Comparison of ENCODE assay signal across 12 cellular contexts in the genomic region with DNA sequence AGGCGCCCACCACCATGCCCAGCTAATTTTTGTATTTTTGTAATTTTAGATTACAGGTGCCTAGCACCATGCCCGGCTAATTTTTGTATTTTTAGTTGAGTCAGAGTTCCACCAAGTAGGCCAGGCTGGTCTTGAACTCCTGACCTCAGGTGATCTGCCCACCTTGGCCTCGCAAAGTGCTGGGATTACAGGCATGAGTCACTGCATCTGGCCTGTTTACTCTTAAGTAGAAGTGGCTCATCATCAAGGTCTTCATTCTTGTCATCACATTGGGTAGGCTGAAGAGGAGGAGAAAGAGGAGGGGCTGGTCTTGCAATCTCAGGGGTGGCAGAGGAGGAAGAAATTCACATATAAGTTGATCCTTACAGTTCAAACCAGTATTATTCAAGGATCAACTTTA.
A peak's percentile ranks its signal among the peaks of the same experiment; 100 is the strongest.
DNase-seq lines count a peak whose midpoint lies in the region; ATAC-seq and TF ChIP-seq lines count a peak whose summit lies in the region.
"Had no signal": no experiment of that assay in that cellular context is flagged by ENCODE, and none has a peak within 500 bp of the region (broad histone marks: within the 10 kb centered on the region; RNA-seq: fewer than 3 reads in every experiment).

No MANE protein-coding gene starts in this region.

- H3K56ac ChIP-seq in IMR-90 (ENCODE audit: extremely low read depth, insufficient read depth, low read length) = no peak overlapping the region

- no peak overlapping the region for H2BK120ac ChIP-seq in IMR-90 (ENCODE audit: low read depth, low read length)

- H2BK20ac ChIP-seq in IMR-90 (ENCODE audit: low read depth, low read length) = no peak overlapping the region

- no peak overlapping the region for H3K4me2 ChIP-seq in IMR-90 (ENCODE audit: low read depth, low read length)

- H3K4me3 ChIP-seq in IMR-90 (ENCODE audit: insufficient read depth, low read depth, low read length) = no peak overlapping the region

- no peaks in the 10 kb centered on the region for H3K9me1 ChIP-seq in IMR-90 (ENCODE audit: insufficient read depth, low read length)

- no peak overlapping the region for H2BK5ac ChIP-seq in IMR-90 (ENCODE audit: low read depth, low read length, poor library complexity, severe bottlenecking)

- no peak overlapping the region for H4K8ac ChIP-seq in IMR-90 (ENCODE audit: low read depth in 2 of 2, low read length in 2 of 2)

- no peak for TF ChIP-seq POLR2A in IMR-90 (IDR thresholded peaks at IDR 0.05; ENCODE audit: low read depth, low read length)

- H2AFZ ChIP-seq in IMR-90 (replicated peaks; ENCODE audit: low read length, poor library complexity) = no peak overlapping the region

- H3K27me3 Mint-ChIP-seq in activated CD4-positive, alpha-beta memory T cell treated with anti-CD3 and anti-CD28 coated beads for 36 hours = no peaks in the 10 kb centered on the region
- H3K27me3 Mint-ChIP-seq in activated CD4-positive, alpha-beta memory T cell treated with anti-CD3 and anti-CD28 coated beads, Interleukin-2, amount 10 ng/mL, durations not matched to agents 7 days and 5 days = no peaks in the 10 kb centered on the region
- no peaks in the 10 kb centered on the region for H3K27me3 Mint-ChIP-seq in naive thymus-derived CD8-positive, alpha-beta T cell

- H4K20me1 ChIP-seq in IMR-90 (ENCODE audit: insufficient read depth, low read length) = no peaks in the 10 kb centered on the region

- H3K4ac ChIP-seq in IMR-90 (ENCODE audit: low read depth, low read length) = no peak overlapping the region

- no peak overlapping the region for H3K4me3 Mint-ChIP-seq in activated CD4-positive, alpha-beta memory T cell treated with anti-CD3 and anti-CD28 coated beads for 36 hours
- H3K4me3 Mint-ChIP-seq in activated CD4-positive, alpha-beta memory T cell treated with anti-CD3 and anti-CD28 coated beads, Interleukin-2, amount 10 ng/mL, durations not matched to agents 7 days and 5 days = no peak overlapping the region
- peak overlapping the region in 4 of 10 donors; percentile 10 to 34 (median 20) for H3K4me3 Mint-ChIP-seq in naive thymus-derived CD8-positive, alpha-beta T cell

- no peak overlapping the region for H3K9ac ChIP-seq in IMR-90 (ENCODE audit: low read depth, low read length)

- no peak overlapping the region for H2BK15ac ChIP-seq in IMR-90 (ENCODE audit: low read depth, low read length)

- H3K23ac ChIP-seq in IMR-90 (ENCODE audit: low read depth, low read length) = no peak overlapping the region

- TF ChIP-seq CTCF in IMR-90 (conservative IDR thresholded peaks at IDR 0.05; ENCODE audit: low read depth, low read length) = no peak

- no TSS peak for BruUV-seq in IMR-90 (replicated peaks; lab: Mats Ljungman, UMichigan)

- no peak overlapping the region for H4K5ac ChIP-seq in IMR-90 (ENCODE audit: low read depth, low read length)

- H3K27ac ChIP-seq in IMR-90 (ENCODE audit: insufficient read depth, low read length) = no peak overlapping the region
- H3K27ac ChIP-seq: foreskin keratinocyte had no signal

- WGBS in IMR-90 (ENCODE audit: extremely low coverage in 2 of 2, insufficient read length in 1 of 2), 2 experiments = no CpG with 5 or more reads among the region's 3 CpGs

- H3K4me1 ChIP-seq in IMR-90 (ENCODE audit: control insufficient read depth, insufficient read depth, low read length) = peaks cover 5% of the 10 kb centered on the region; the same call in 1 of the 2 replicates
- H3K4me1 ChIP-seq: foreskin keratinocyte had no signal

- H2AK5ac ChIP-seq in IMR-90 (ENCODE audit: low read depth, low read length) = no peak overlapping the region

- no peak for TF ChIP-seq RAD21 in IMR-90 (IDR thresholded peaks at IDR 0.05; ENCODE audit: low read length)

- H3K18ac ChIP-seq in IMR-90 (ENCODE audit: low read depth, low read length) = no peak overlapping the region

- no peaks in the 10 kb centered on the region for H3K79me1 ChIP-seq in IMR-90 (ENCODE audit: low read depth in 1 of 2, low read length in 2 of 2)

- POLR2A ChIA-PET in activated CD4-positive, alpha-beta memory T cell treated with anti-CD3 and anti-CD28 coated beads for 36 hours (lab: Charles Lee) = interaction anchor here (2.0 kb wide), 1 partner anchor 151 kb away, joined by 6 read pairs; no protein-coding TSS in a partner anchor
- POLR2A ChIA-PET in activated CD4-positive, alpha-beta memory T cell treated with anti-CD3 and anti-CD28 coated beads, Interleukin-2, amount 10 ng/mL, durations not matched to agents 7 days and 5 days (lab: Charles Lee) = interaction anchor here (3.7 kb wide), 1 partner anchor 153 kb away, joined by 61 read pairs; the partner anchor contains the start of gene ATP2B1
- POLR2A ChIA-PET in IMR-90 (lab: Charles Lee; ENCODE audit: unreplicated experiment) = no interaction called here
- POLR2A ChIA-PET in naive thymus-derived CD8-positive, alpha-beta T cell (lab: Charles Lee) = interaction anchor here (4.5 kb wide), 1 partner anchor 20 kb away, joined by 39 read pairs; no protein-coding TSS in a partner anchor

- no peak overlapping the region for H2AK9ac ChIP-seq in IMR-90 (replicated peaks; ENCODE audit: low read depth, low read length, poor library complexity)

- in situ Hi-C loops in IMR-90 (cut with MboI; ENCODE audit: low sequenced_read_pairs) = no loop called here

- no peak overlapping the region for H3K14ac ChIP-seq in IMR-90 (replicated peaks; ENCODE audit: low read depth, low read length)

- H3K9me3 ChIP-seq in IMR-90 (ENCODE audit: control insufficient read depth, insufficient read depth, low read length) = no peaks in the 10 kb centered on the region

- H3K36me3 Mint-ChIP-seq in activated CD4-positive, alpha-beta memory T cell treated with anti-CD3 and anti-CD28 coated beads for 36 hours = no peaks in the 10 kb centered on the region
- H3K36me3 Mint-ChIP-seq in activated CD4-positive, alpha-beta memory T cell treated with anti-CD3 and anti-CD28 coated beads, Interleukin-2, amount 10 ng/mL, durations not matched to agents 7 days and 5 days (ENCODE audit: low read depth) = peaks cover 15% of the 10 kb centered on the region
- H3K36me3 Mint-ChIP-seq in naive thymus-derived CD8-positive, alpha-beta T cell = peaks cover 0 to 5% (median 0%) of the 10 kb centered on the region in 3 donors

- H3K36me3 ChIP-seq in IMR-90 (ENCODE audit: control insufficient read depth, insufficient read depth, low read length) = no peaks in the 10 kb centered on the region

- no peak for ATAC-seq in IMR-90 (ENCODE audit: low read depth)
- no peak for ATAC-seq in naive thymus-derived CD8-positive, alpha-beta T cell
- no peak for ATAC-seq in HG02973 (IDR thresholded peaks at IDR 0.05; ENCODE audit: unreplicated experiment)
- no peak for ATAC-seq in GM21529 (IDR thresholded peaks at IDR 0.05; ENCODE audit: unreplicated experiment)
- ATAC-seq: foreskin keratinocyte had no signal

- H3K9me3 Mint-ChIP-seq in activated CD4-positive, alpha-beta memory T cell treated with anti-CD3 and anti-CD28 coated beads for 36 hours = no peaks in the 10 kb centered on the region
- peaks cover 6% of the 10 kb centered on the region for H3K9me3 Mint-ChIP-seq in activated CD4-positive, alpha-beta memory T cell treated with anti-CD3 and anti-CD28 coated beads, Interleukin-2, amount 10 ng/mL, durations not matched to agents 7 days and 5 days
- H3K9me3 Mint-ChIP-seq in naive thymus-derived CD8-positive, alpha-beta T cell = peaks cover 0 to 9% (median 0%) of the 10 kb centered on the region in 9 donors

- peak overlapping the region; percentile 82 for H3K27ac Mint-ChIP-seq in activated CD4-positive, alpha-beta memory T cell treated with anti-CD3 and anti-CD28 coated beads for 36 hours
- H3K27ac Mint-ChIP-seq in activated CD4-positive, alpha-beta memory T cell treated with anti-CD3 and anti-CD28 coated beads, Interleukin-2, amount 10 ng/mL, durations not matched to agents 7 days and 5 days = no peak overlapping the region
- H3K27ac Mint-ChIP-seq in naive thymus-derived CD8-positive, alpha-beta T cell = peak overlapping the region; percentile 24 to 99 (median 84)

- no peak overlapping the region for H4K91ac ChIP-seq in IMR-90 (ENCODE audit: insufficient read depth, low read depth, low read length)

- H3K4me1 Mint-ChIP-seq in activated CD4-positive, alpha-beta memory T cell treated with anti-CD3 and anti-CD28 coated beads for 36 hours (ENCODE audit: low read depth) = peaks cover 81% of the 10 kb centered on the region
- peaks cover 65% of the 10 kb centered on the region for H3K4me1 Mint-ChIP-seq in activated CD4-positive, alpha-beta memory T cell treated with anti-CD3 and anti-CD28 coated beads, Interleukin-2, amount 10 ng/mL, durations not matched to agents 7 days and 5 days
- H3K4me1 Mint-ChIP-seq in naive thymus-derived CD8-positive, alpha-beta T cell = peaks cover 35 to 85% (median 59%) of the 10 kb centered on the region in 4 donors

- intact Hi-C loops in activated CD4-positive, alpha-beta memory T cell treated with anti-CD3 and anti-CD28 coated beads for 36 hours (cut with micrococcal nuclease) = loop anchor here (5.0 to 10.0 kb wide), 8 partner anchors 181 to 844 kb away; no protein-coding TSS in a partner anchor
- intact Hi-C loops in IMR-90 (cut with micrococcal nuclease) = no loop called here

- H3K27me3 ChIP-seq in IMR-90 (ENCODE audit: control insufficient read depth, insufficient read depth, low read length) = no peaks in the 10 kb centered on the region
- H3K27me3 ChIP-seq: foreskin keratinocyte had no signal

- CTCF ChIA-PET in activated CD4-positive, alpha-beta memory T cell treated with anti-CD3 and anti-CD28 coated beads for 36 hours (lab: Charles Lee) = no interaction called here
- CTCF ChIA-PET in activated CD4-positive, alpha-beta memory T cell treated with anti-CD3 and anti-CD28 coated beads, Interleukin-2, amount 10 ng/mL, durations not matched to agents 7 days and 5 days (lab: Charles Lee) = no interaction called here
- CTCF ChIA-PET in IMR-90 (lab: Yijun Ruan, JAX) = interaction anchor here (0.6 kb wide), 1 partner anchor 390 kb away, joined by 4 read pairs; no protein-coding TSS in a partner anchor

- dilution Hi-C loops in IMR-90 (cut with HindIII; ENCODE audit: low sequenced_read_pairs, unreplicated experiment) = no loop called here

- DNase-seq in activated CD4-positive, alpha-beta memory T cell treated with anti-CD3 and anti-CD28 coated beads for 36 hours = peak; percentile 70
- no peak for DNase-seq in activated CD4-positive, alpha-beta memory T cell treated with anti-CD3 and anti-CD28 coated beads, Interleukin-2, amount 10 ng/mL, durations not matched to agents 7 days and 5 days
- DNase-seq in IMR-90 (peak; percentile 26), 8988T (no peak)
- peak; percentile 7 for DNase-seq in activated T-helper 9 cell treated with anti-CD3 and anti-CD28 coated beads, Interleukin-2, amount 50 U/mL, for 16 hours (ENCODE audit: low read depth)
- no peak for DNase-seq in naive thymus-derived CD8-positive, alpha-beta T cell
- DNase-seq: foreskin keratinocyte; NCI-H1092 treated with DMSO at 0.1 percent for 48 hours; NK-92 treated with Interleukin-12 subunit alpha and Interleukin-12 subunit beta, amount 100 ng/mL, for 24 hours; trophoblast cell had no signal

TF ChIP-seq in IMR-90, 13 proteins besides CTCF, POLR2A, EP300 and RAD21 (continues in another document):
- TF ChIP-seq FOS (IDR thresholded peaks at IDR 0.05; ENCODE audit: low read depth, low read length) (no peak), BHLHE40 (IDR thresholded peaks at IDR 0.05; ENCODE audit: low read depth, low read length) (peak; percentile 66), RFX5 (IDR thresholded peaks at IDR 0.05; ENCODE audit: low read depth, low read length) (no peak)

Comparison
In these comparisons a context has a peak if more than half of its experiments do, and no peak if none do; other contexts are left out.
1. DNase-seq: peak in activated CD4-positive, alpha-beta memory T cell treated with anti-CD3 and anti-CD28 coated beads for 36 hours (single experiment), IMR-90 (single experiment) and activated T-helper 9 cell treated with anti-CD3 and anti-CD28 coated beads, Interleukin-2, amount 50 U/mL, for 16 hours (single experiment); none in activated CD4-positive, alpha-beta memory T cell treated with anti-CD3 and anti-CD28 coated beads, Interleukin-2, amount 10 ng/mL, durations not matched to agents 7 days and 5 days (single experiment), naive thymus-derived CD8-positive, alpha-beta T cell (0 of 10) and 8988T (single experiment).